1 cellular context compared by ENCODE assay signal in genomic region chr1:198160946-198161614, GRCh38.
TF ChIP-seq lines count a peak whose summit lies in the region.

No MANE protein-coding gene starts in this region.

TF ChIP-seq in GM23338, 12 proteins besides CTCF, POLR2A, EP300 and RAD21 (continued from another document):
- TF ChIP-seq ZNF462 (CRISPR knock-in tag; IDR thresholded peaks at IDR 0.05), result no peak
- TF ChIP-seq CREB1 (CRISPR knock-in tag; IDR thresholded peaks at IDR 0.05; ENCODE audit: low read depth), result no peak
